9 cellular contexts compared by ENCODE assay signal in genomic region chr10:77093126-77093525, GRCh38.
"Had no signal": no experiment of that assay in that cellular context is flagged by ENCODE, and none has a peak within 500 bp of the region (broad histone marks: within the 10 kb centered on the region; RNA-seq: fewer than 3 reads in every experiment).

No MANE protein-coding gene starts in this region.

- H3K4me1 ChIP-seq: HAP-1 had no signal

- H3K4me2 ChIP-seq: GM23338 had no signal

- H3K27ac ChIP-seq: GM23248 had no signal

- H3K36me3 ChIP-seq: HAP-1 had no signal

- DNase-seq: GM23248, GOT3, H7, H9, HCEC 1CT, HFFc6 had no signal

- ATAC-seq: GM23338, HCT116 had no signal

- H3K9ac ChIP-seq: GM23248 had no signal

- H3K9me3 ChIP-seq: HAP-1 had no signal

- H3K4me3 ChIP-seq: GM23248, GM23338, HAP-1 had no signal

- H2AFZ ChIP-seq: GM23248, GM23338 had no signal
